19 cellular contexts compared by ENCODE assay signal in genomic region chr5:88823201-88823600, GRCh38.
"Had no signal": no experiment of that assay in that cellular context is flagged by ENCODE, and none has a peak within 500 bp of the region (broad histone marks: within the 10 kb centered on the region; RNA-seq: fewer than 3 reads in every experiment).

No MANE protein-coding gene starts in this region.

- DNase-seq: activated CD4-positive, alpha-beta T cell treated with anti-CD3 and anti-CD28 coated beads, Interleukin-2, amount 10 ng/mL, durations not matched to agents 24 days and 14 days; activated CD8-positive, alpha-beta memory T cell treated with anti-CD3 and anti-CD28 coated beads, Interleukin-2, amount 50 U/mL, for 4 hours; activated CD8-positive, alpha-beta T cell treated with anti-CD3 and anti-CD28 coated beads, Interleukin-2, amount 10 ng/mL, durations not matched to agents 7 days and 5 days; activated gamma-delta T cell treated with Interleukin-2 at 50 U/mL for 16 hours; activated naive CD8-positive, alpha-beta T cell treated with anti-CD3 and anti-CD28 coated beads for 36 hours; activated T-cell treated with anti-CD3 and anti-CD28 coated beads, Interleukin-2, amount 50 U/mL, for 72 hours; amygdala; central memory CD4-positive, alpha-beta T cell; effector memory CD8-positive, alpha-beta T cell; heart right ventricle; naive thymus-derived CD4-positive, alpha-beta T cell; ovary; sigmoid colon; stimulated activated CD4-positive, alpha-beta T cell treated with anti-CD3 and anti-CD28 coated beads, Interleukin-2, amount 100 ng/mL, for 24 hours; T-helper 2 cell had no signal

- H3K36me3 ChIP-seq: ovary, tibial nerve, vagina had no signal

- H3K9me3 ChIP-seq: heart right ventricle, ovary, sigmoid colon, tibial nerve, vagina had no signal

- ATAC-seq: activated CD8-positive, alpha-beta T cell treated with anti-CD3 and anti-CD28 coated beads, Interleukin-2, amount 10 ng/mL, durations not matched to agents 7 days and 5 days; activated T-cell treated with anti-CD3 and anti-CD28 coated beads, Interleukin-2, amount 50 U/mL, for 72 hours; effector memory CD8-positive, alpha-beta T cell; heart right ventricle; naive thymus-derived CD4-positive, alpha-beta T cell; WTC11 had no signal

- H3K36me3 Mint-ChIP-seq: activated naive CD8-positive, alpha-beta T cell treated with anti-CD3 and anti-CD28 coated beads for 36 hours; naive thymus-derived CD4-positive, alpha-beta T cell; WTC11 had no signal

- H3K27me3 ChIP-seq: heart right ventricle, ovary, sigmoid colon, tibial nerve, vagina had no signal

- H3K4me3 Mint-ChIP-seq: activated CD4-positive, alpha-beta T cell treated with anti-CD3 and anti-CD28 coated beads, Interleukin-2, amount 10 ng/mL, durations not matched to agents 24 days and 14 days; activated CD8-positive, alpha-beta T cell treated with anti-CD3 and anti-CD28 coated beads, Interleukin-2, amount 10 ng/mL, durations not matched to agents 7 days and 5 days; activated naive CD8-positive, alpha-beta T cell treated with anti-CD3 and anti-CD28 coated beads for 36 hours; activated T-cell treated with anti-CD3 and anti-CD28 coated beads, Interleukin-2, amount 50 U/mL, for 72 hours; effector memory CD8-positive, alpha-beta T cell; naive thymus-derived CD4-positive, alpha-beta T cell; WTC11 had no signal

- H3K27ac ChIP-seq: epithelial cell of prostate, ovary, vagina had no signal

- H3K27ac Mint-ChIP-seq: activated CD4-positive, alpha-beta T cell treated with anti-CD3 and anti-CD28 coated beads, Interleukin-2, amount 10 ng/mL, durations not matched to agents 24 days and 14 days; activated CD8-positive, alpha-beta T cell treated with anti-CD3 and anti-CD28 coated beads, Interleukin-2, amount 10 ng/mL, durations not matched to agents 7 days and 5 days; activated T-cell treated with anti-CD3 and anti-CD28 coated beads, Interleukin-2, amount 50 U/mL, for 72 hours; effector memory CD8-positive, alpha-beta T cell; naive thymus-derived CD4-positive, alpha-beta T cell had no signal

- H3K9me3 Mint-ChIP-seq: activated CD4-positive, alpha-beta T cell treated with anti-CD3 and anti-CD28 coated beads, Interleukin-2, amount 10 ng/mL, durations not matched to agents 24 days and 14 days; activated naive CD8-positive, alpha-beta T cell treated with anti-CD3 and anti-CD28 coated beads for 36 hours; activated T-cell treated with anti-CD3 and anti-CD28 coated beads, Interleukin-2, amount 50 U/mL, for 72 hours; effector memory CD8-positive, alpha-beta T cell; naive thymus-derived CD4-positive, alpha-beta T cell; WTC11 had no signal

- H3K4me3 ChIP-seq: heart right ventricle, ovary, sigmoid colon, tibial nerve, vagina had no signal

- H3K27me3 Mint-ChIP-seq: effector memory CD8-positive, alpha-beta T cell had no signal
